42 cellular contexts compared by ENCODE assay signal in genomic region chr4:186236126-186236525, GRCh38. TPM values are rescaled to one million over a fixed set of nuclear protein-coding genes. Genes with fewer than 3 reads are reported as not detected.
DNase-seq lines count a peak whose midpoint lies in the region; ATAC-seq, FAIRE-seq and TF ChIP-seq lines count a peak whose summit lies in the region.
"Had no signal": no experiment of that assay in that cellular context is flagged by ENCODE, and none has a peak within 500 bp of the region (broad histone marks: within the 10 kb centered on the region; RNA-seq: fewer than 3 reads in every experiment).

No MANE protein-coding gene starts in this region.

- no peaks in the 10 kb centered on the region for H3K9me3 Mint-ChIP-seq in T-cell
- H3K9me3 Mint-ChIP-seq: CD4-positive, alpha-beta memory T cell; CD4-positive, alpha-beta T cell; CD8-positive, alpha-beta memory T cell; CD8-positive, alpha-beta T cell had no signal

- H3K4me1 ChIP-seq in liver (ENCODE audit: control insufficient read depth in 4 of 4, insufficient read depth in 4 of 4, low read length in 3 of 4) (peaks cover 1 to 36% (median 16%) of the 10 kb centered on the region in 4 donors), HepG2 (ENCODE audit: insufficient read depth, low read length) (no peaks in the 10 kb centered on the region), right lobe of liver (peaks cover 0 to 24% (median 9%) of the 10 kb centered on the region in 4 donors), small intestine (ENCODE audit: control insufficient read depth in 2 of 2, insufficient read depth in 1 of 2, low read depth in 1 of 2, low read length in 1 of 2) (no peaks in the 10 kb centered on the region)
- H3K4me1 ChIP-seq: A549; BE2C; BLaER1; BLaER1 treated with 17β-estradiol and CSF1 and Interleukin-3, amounts not matched to agents 10 nM and 100 nM; Caco-2 had no signal

- H3K4me3 Mint-ChIP-seq in T-cell, result no peak overlapping the region
- H3K4me3 Mint-ChIP-seq: B cell; CD14-positive monocyte; CD4-positive, alpha-beta memory T cell; CD4-positive, alpha-beta T cell; CD4-positive, CD25-positive, alpha-beta regulatory T cell; CD8-positive, alpha-beta memory T cell; CD8-positive, alpha-beta T cell had no signal

- H3K27me3 ChIP-seq in liver (ENCODE audit: control insufficient read depth in 4 of 4, insufficient read depth in 4 of 4, low read length in 3 of 4), result no peaks in the 10 kb centered on the region
- no peaks in the 10 kb centered on the region; a peak in 1 of 5 replicates for H3K27me3 ChIP-seq in HepG2 (ENCODE audit: control insufficient read depth in 1 of 2, insufficient read depth in 2 of 2, low read length in 2 of 2)
- no peaks in the 10 kb centered on the region for H3K27me3 ChIP-seq in right lobe of liver
- H3K27me3 ChIP-seq in small intestine (ENCODE audit: control insufficient read depth in 2 of 2, insufficient read depth in 2 of 2, low read length in 2 of 2), result no peaks in the 10 kb centered on the region
- H3K27me3 ChIP-seq: BLaER1; BLaER1 treated with 17β-estradiol and CSF1 and Interleukin-3, amounts not matched to agents 10 nM and 100 nM had no signal

- TF ChIP-seq POLR2A in HepG2 (IDR thresholded peaks at IDR 0.05; ENCODE audit: insufficient read depth in 1 of 2, low read depth in 2 of 2, low read length in 2 of 2), result no peak
- no peak for TF ChIP-seq POLR2A in right lobe of liver (IDR thresholded peaks at IDR 0.05)

- CTCF ChIA-PET in HepG2 (lab: Yijun Ruan, JAX; ENCODE audit: low intra/inter-chr PET ratio, low total read pairs), result no interaction called here
- CTCF ChIA-PET in T-cell (lab: Charles Lee), result no interaction called here

- no peak overlapping the region for H2AFZ ChIP-seq in HepG2 (ENCODE audit: low read length)

- H3K4me3 ChIP-seq in liver (ENCODE audit: low read depth in 1 of 3, low read length in 3 of 3), result no peak overlapping the region
- no peak overlapping the region for H3K4me3 ChIP-seq in HepG2 (replicated peaks in 1 of 3; ENCODE audit: insufficient read depth in 1 of 3, low read depth in 2 of 3, low read length in 3 of 3)
- no peak overlapping the region for H3K4me3 ChIP-seq in right lobe of liver
- H3K4me3 ChIP-seq in small intestine (ENCODE audit: low read depth in 1 of 2, low read length in 2 of 2), result no peak overlapping the region
- H3K4me3 ChIP-seq: A549; BLaER1; BLaER1 treated with 17β-estradiol and CSF1 and Interleukin-3, amounts not matched to agents 10 nM and 100 nM had no signal

- TF ChIP-seq EP300 in HepG2 (IDR thresholded peaks at IDR 0.05; ENCODE audit: low read depth in 2 of 2, low read length in 2 of 2) (no peak), HepG2 (CRISPR knock-in tag; IDR thresholded peaks at IDR 0.05; ENCODE audit: borderline replicate concordance) (no peak)

- intact Hi-C loops in HepG2 (cut with micrococcal nuclease; ENCODE audit: unreplicated experiment), result no loop called here
- intact Hi-C loops in right lobe of liver (cut with DNase I), result no loop called here

- ATAC-seq in HepG2 (no peak), left lobe of liver (peak; percentile 69), right lobe of liver (peak; percentile 72 to 89 (median 85)), T-cell (replicated peaks in 1 of 4) (no peak), GM21381 (IDR thresholded peaks at IDR 0.05; ENCODE audit: unreplicated experiment) (no peak), GM21737 (IDR thresholded peaks at IDR 0.05; ENCODE audit: unreplicated experiment) (no peak)
- ATAC-seq: A549; CD8-positive, alpha-beta T cell had no signal

- TF ChIP-seq RAD21 in liver (IDR thresholded peaks at IDR 0.05) (peak in 1 of 2 donors; percentile 51), HepG2 (CRISPR knock-in tag; IDR thresholded peaks at IDR 0.05) (no peak)

- DNase-seq in HepG2 (ENCODE audit: low spot score), result no peak
- DNase-seq in left lobe of liver (ENCODE audit: low spot score), result no peak
- DNase-seq in right lobe of liver, result no peak
- DNase-seq in small intestine, result peak; percentile 28
- DNase-seq in T-cell, result no peak
- DNase-seq: 8988T; ACHN; AML-193; BE2C; C1 segment of cervical spinal cord; Caco-2; Calu3; CD4-positive, alpha-beta memory T cell; CD4-positive, alpha-beta T cell; CD4-positive, CD25-positive, alpha-beta regulatory T cell; CD8-positive, alpha-beta memory T cell; CD8-positive, alpha-beta T cell; COR-L47; DMS 273 treated with DMSO at 0.1 percent for 48 hours; DMS153; DMS53; DMS79; DMS79 treated with DMSO at 0.1 percent for 48 hours; DND-41; EL had no signal

- H3K27ac Mint-ChIP-seq in T-cell, result no peak overlapping the region
- H3K27ac Mint-ChIP-seq: B cell; CD14-positive monocyte; CD4-positive, alpha-beta memory T cell; CD4-positive, alpha-beta T cell; CD4-positive, CD25-positive, alpha-beta regulatory T cell; CD8-positive, alpha-beta T cell had no signal

- no peaks in the 10 kb centered on the region for H4K20me1 ChIP-seq in HepG2 (ENCODE audit: insufficient read depth, low read length)
- H4K20me1 ChIP-seq: BLaER1; BLaER1 treated with 17β-estradiol and CSF1 and Interleukin-3, amounts not matched to agents 10 nM and 100 nM had no signal

- H3K79me2 ChIP-seq in HepG2 (ENCODE audit: insufficient read depth, low read length), result no peaks in the 10 kb centered on the region

- peaks cover 7 to 33% (median 24%) of the 10 kb centered on the region in 4 donors for H3K36me3 ChIP-seq in liver (ENCODE audit: control insufficient read depth in 4 of 4, insufficient read depth in 3 of 4, low read depth in 1 of 4, low read length in 3 of 4)
- H3K36me3 ChIP-seq in HepG2 (replicated peaks in 1 of 2; ENCODE audit: control insufficient read depth in 1 of 2, insufficient read depth in 2 of 2, low read length in 2 of 2), result no peaks in the 10 kb centered on the region
- peaks cover 0 to 38% (median 18%) of the 10 kb centered on the region in 4 donors for H3K36me3 ChIP-seq in right lobe of liver
- peaks cover 0 to 5% of the 10 kb centered on the region in 2 donors for H3K36me3 ChIP-seq in small intestine (ENCODE audit: control insufficient read depth in 2 of 2, insufficient read depth in 2 of 2, low read length in 2 of 2)
- H3K36me3 ChIP-seq: BE2C; BLaER1; BLaER1 treated with 17β-estradiol and CSF1 and Interleukin-3, amounts not matched to agents 10 nM and 100 nM had no signal

- H3K4me2 ChIP-seq in HepG2 (ENCODE audit: low read depth, low read length), result no peak overlapping the region
- H3K4me2 ChIP-seq: A549; BLaER1; BLaER1 treated with 17β-estradiol and CSF1 and Interleukin-3, amounts not matched to agents 10 nM and 100 nM had no signal

- POLR2A ChIA-PET in HepG2 (lab: Yijun Ruan, JAX), result no interaction called here
- POLR2A ChIA-PET in T-cell (lab: Charles Lee), result no interaction called here

- FAIRE-seq in HepG2 (lab: Jason Lieb, UNC) (no peak), small intestine (lab: Jason Lieb, UNC) (no peak)
- FAIRE-seq: A204.1, A549, D721Med had no signal

- H3K9ac ChIP-seq in liver (ENCODE audit: low read depth in 1 of 2, low read length in 2 of 2) (no peak overlapping the region), HepG2 (ENCODE audit: insufficient read depth, low read depth, low read length) (no peak overlapping the region)
- H3K9ac ChIP-seq: BLaER1; BLaER1 treated with 17β-estradiol and CSF1 and Interleukin-3, amounts not matched to agents 10 nM and 100 nM had no signal

- H3K9me3 ChIP-seq in liver (ENCODE audit: control insufficient read depth in 4 of 4, low read length in 3 of 4) (no peaks in the 10 kb centered on the region), HepG2 (ENCODE audit: low read length) (no peaks in the 10 kb centered on the region), right lobe of liver (no peaks in the 10 kb centered on the region), small intestine (ENCODE audit: control insufficient read depth, low read depth) (no peaks in the 10 kb centered on the region)
- H3K9me3 ChIP-seq: A549; BE2C; BLaER1; BLaER1 treated with 17β-estradiol and CSF1 and Interleukin-3, amounts not matched to agents 10 nM and 100 nM; Caco-2 had no signal

- H3K36me3 Mint-ChIP-seq in T-cell, result peaks cover 61% of the 10 kb centered on the region
- H3K36me3 Mint-ChIP-seq: CD14-positive monocyte; CD4-positive, CD25-positive, alpha-beta regulatory T cell had no signal

- H3K27me3 Mint-ChIP-seq in T-cell, result no peaks in the 10 kb centered on the region
- H3K27me3 Mint-ChIP-seq: B cell; CD4-positive, alpha-beta memory T cell; CD4-positive, alpha-beta T cell; CD4-positive, CD25-positive, alpha-beta regulatory T cell; CD8-positive, alpha-beta memory T cell had no signal

- H3K4me1 Mint-ChIP-seq in T-cell, result no peaks in the 10 kb centered on the region
- H3K4me1 Mint-ChIP-seq: B cell; CD14-positive monocyte; CD4-positive, alpha-beta memory T cell; CD4-positive, CD25-positive, alpha-beta regulatory T cell; CD8-positive, alpha-beta memory T cell had no signal

- no peak for TF ChIP-seq CTCF in liver (IDR thresholded peaks at IDR 0.05; ENCODE audit: low read depth, low read length, missing input control)
- TF ChIP-seq CTCF in HepG2 (CRISPR knock-in tag; IDR thresholded peaks at IDR 0.05), result no peak
- TF ChIP-seq CTCF in right lobe of liver (IDR thresholded peaks at IDR 0.05), result no peak

- 25% methylated on average over 4 of the region's 4 CpGs for WGBS in liver
- 59% methylated on average over 4 of the region's 4 CpGs for WGBS in HepG2 (ENCODE audit: low lambda C conversion rate)
- WGBS in right lobe of liver (ENCODE audit: insufficient coverage, low coverage, low lambda C conversion rate, missing lambda C conversion rate), result 37% methylated on average over 4 of the region's 4 CpGs
- 62 to 80% (median 62%) methylated on average over 4 of the region's 4 CpGs for WGBS in small intestine, 3 donors

- in situ Hi-C loops in HepG2 (cut with HindIII; ENCODE audit: extremely low pct_ligation_motif_present, low pct_unique_long_range_greater_than_20kb), result no loop called here

- BruUV-seq in HepG2 (replicated peaks; lab: Mats Ljungman, UMichigan), result no TSS peak

- H3K27ac ChIP-seq in liver (ENCODE audit: low read depth in 1 of 2, low read length in 2 of 2) (peak overlapping the region; percentile 49 to 68), HepG2 (ENCODE audit: extremely low read length, insufficient read depth, low read length) (no peak overlapping the region), right lobe of liver (peak overlapping the region in 2 of 3 donors; percentile 15 to 30), small intestine (ENCODE audit: low read depth in 1 of 2, low read length in 1 of 2) (no peak overlapping the region)
- H3K27ac ChIP-seq: 22Rv1; A549; BLaER1; BLaER1 treated with 17β-estradiol and CSF1 and Interleukin-3, amounts not matched to agents 10 nM and 100 nM; C4-2B had no signal

RNA-seq across cellular contexts. Expression of gene KLKB1, which starts 8.8 kb away (rescaled TPM):
- total RNA-seq in liver, result 10 to 100 TPM; 46.8 to 73.7 TPM
- polyA plus RNA-seq in liver, result 10 to 100 TPM; 36.5 to 78.9 TPM
- 0.49 and 0.59 TPM in 2 replicates for total RNA-seq in HepG2 (2016; rRNA removed; fragmentation: Illumina TruSeq; extraction: Trizol)
- total RNA-seq in HepG2 (2016; cell fraction: cytosol; rRNA removed; fragmentation: Illumina TruSeq; extraction: Trizol; ENCODE audit: low read depth), result not detected in 2 replicates
- total RNA-seq in HepG2 (2016; cell fraction: insoluble cytoplasmic fraction; rRNA removed; fragmentation: Illumina TruSeq; extraction: Trizol), result 0.32 TPM in 1 of 2 replicates, not detected in the other
- 0.19 and 0.21 TPM in 2 replicates for total RNA-seq in HepG2 (2016; cell fraction: membrane; rRNA removed; fragmentation: Illumina TruSeq; extraction: Trizol)
- total RNA-seq in HepG2 (2016; cell fraction: nucleus; rRNA removed; fragmentation: Illumina TruSeq; extraction: Trizol), result 0.28 and 1.6 TPM in 2 replicates
- polyA plus RNA-seq in HepG2 (2011; rRNA removed), result 0.26 and 0.67 TPM in 2 replicates
- polyA plus RNA-seq in HepG2 (2011; cell fraction: cytosol; rRNA removed), result 0.17 and 0.38 TPM in 2 replicates
- polyA plus RNA-seq in HepG2 (2011; cell fraction: nucleus; rRNA removed), result 0.35 and 0.50 TPM in 2 replicates
- polyA plus RNA-seq in HepG2 (2012), result 1.7 and 2.7 TPM in 2 replicates
- polyA plus RNA-seq in HepG2 (2016; cell fraction: cytosol; fragmentation: Illumina TruSeq; extraction: Trizol; ENCODE audit: low read depth), result 0.08 TPM in 1 of 2 replicates, not detected in the other
- polyA plus RNA-seq in HepG2 (2016; cell fraction: insoluble cytoplasmic fraction; fragmentation: Illumina TruSeq; extraction: Trizol; ENCODE audit: low read depth), result 0.22 and 0.24 TPM in 2 replicates
- polyA plus RNA-seq in HepG2 (2016; cell fraction: membrane; fragmentation: Illumina TruSeq; extraction: Trizol; ENCODE audit: low read depth), result 0.14 and 0.16 TPM in 2 replicates
- 1.4 and 1.5 TPM in 2 replicates for polyA plus RNA-seq in HepG2 (2016; cell fraction: nucleus; fragmentation: Illumina TruSeq; extraction: Trizol; ENCODE audit: insufficient read depth, low read depth)
- polyA minus RNA-seq in HepG2 (2011; rRNA and poly(A)+ RNA removed; ENCODE audit: low replicate concordance), result 0.56 TPM in 1 of 2 replicates, not detected in the other
- 0.69 TPM in 1 of 2 replicates, not detected in the other for polyA minus RNA-seq in HepG2 (2011; cell fraction: cytosol; rRNA and poly(A)+ RNA removed)
- 0.25 TPM in 1 of 2 replicates, not detected in the other for polyA minus RNA-seq in HepG2 (2011; cell fraction: nucleus; rRNA and poly(A)+ RNA removed)
- 102 TPM for total RNA-seq in left lobe of liver
- 100 to 1,000 TPM in 2 of 6 experiments, 10 to 100 TPM in 4; 48.1 to 130 (median 75.8) TPM for total RNA-seq in right lobe of liver
- 10 to 100 TPM in 2 of 3 donors, 1 to 10 TPM in 1; 1.2 to 25.0 (median 17.0) TPM for polyA plus RNA-seq in small intestine
- total RNA-seq in T-cell, result 1 to 10 TPM; 1.3 to 2.9 (median 2.1) TPM
- total RNA-seq: A172, A673, Caco-2, Daoy had no signal
- polyA plus RNA-seq: BJ; CD14-positive monocyte; CD4-positive, alpha-beta memory T cell; CD8-positive, alpha-beta memory T cell had no signal

RNA-seq across cellular contexts. Expression of gene F11, which starts 29.9 kb away (rescaled TPM):
- total RNA-seq in liver (100 to 1,000 TPM in 1 of 2 donors, 10 to 100 TPM in 1; 54.6 to 207 TPM), HepG2 (2016; rRNA removed; fragmentation: Illumina TruSeq; extraction: Trizol) (27.6 and 58.0 TPM in 2 replicates), left lobe of liver (171 TPM), right lobe of liver (100 to 1,000 TPM in 4 of 6 experiments, 10 to 100 TPM in 2; 94.5 to 201 (median 140) TPM), T-cell (under 1 TPM in 1 of 5 donors, not detected in 4; 0.38 TPM)
- polyA plus RNA-seq in liver (100 to 1,000 TPM; 100 to 130 TPM), HepG2 (2011; rRNA removed) (35.1 and 48.7 TPM in 2 replicates), small intestine (10 to 100 TPM in 2 of 3 donors, 1 to 10 TPM in 1; 4.2 to 25.1 (median 19.5) TPM)
- total RNA-seq in HepG2 (2016; cell fraction: cytosol; rRNA removed; fragmentation: Illumina TruSeq; extraction: Trizol; ENCODE audit: low read depth), result 7.0 and 7.4 TPM in 2 replicates
- total RNA-seq in HepG2 (2016; cell fraction: insoluble cytoplasmic fraction; rRNA removed; fragmentation: Illumina TruSeq; extraction: Trizol), result 25.4 and 56.7 TPM in 2 replicates
- 11.6 and 12.3 TPM in 2 replicates for total RNA-seq in HepG2 (2016; cell fraction: membrane; rRNA removed; fragmentation: Illumina TruSeq; extraction: Trizol)
- 72.8 and 74.4 TPM in 2 replicates for total RNA-seq in HepG2 (2016; cell fraction: nucleus; rRNA removed; fragmentation: Illumina TruSeq; extraction: Trizol)
- 18.9 and 37.4 TPM in 2 replicates for polyA plus RNA-seq in HepG2 (2011; cell fraction: cytosol; rRNA removed)
- 73.5 and 117 TPM in 2 replicates for polyA plus RNA-seq in HepG2 (2011; cell fraction: nucleus; rRNA removed)
- 46.7 and 65.0 TPM in 2 replicates for polyA plus RNA-seq in HepG2 (2012)
- 4.0 and 4.8 TPM in 2 replicates for polyA plus RNA-seq in HepG2 (2016; cell fraction: cytosol; fragmentation: Illumina TruSeq; extraction: Trizol; ENCODE audit: low read depth)
- polyA plus RNA-seq in HepG2 (2016; cell fraction: insoluble cytoplasmic fraction; fragmentation: Illumina TruSeq; extraction: Trizol; ENCODE audit: low read depth), result 21.2 and 23.4 TPM in 2 replicates
- polyA plus RNA-seq in HepG2 (2016; cell fraction: membrane; fragmentation: Illumina TruSeq; extraction: Trizol; ENCODE audit: low read depth), result 6.0 and 7.5 TPM in 2 replicates
- polyA plus RNA-seq in HepG2 (2016; cell fraction: nucleus; fragmentation: Illumina TruSeq; extraction: Trizol; ENCODE audit: insufficient read depth, low read depth), result 107 and 113 TPM in 2 replicates
- 18.4 TPM in 1 of 2 replicates, not detected in the other for polyA minus RNA-seq in HepG2 (2011; rRNA and poly(A)+ RNA removed; ENCODE audit: low replicate concordance)
- polyA minus RNA-seq in HepG2 (2011; cell fraction: cytosol; rRNA and poly(A)+ RNA removed), result 13.9 and 27.5 TPM in 2 replicates
- 74.5 and 137 TPM in 2 replicates for polyA minus RNA-seq in HepG2 (2011; cell fraction: nucleus; rRNA and poly(A)+ RNA removed)
- total RNA-seq: A172; B cell; Caco-2; CD4-positive, alpha-beta memory T cell; CD4-positive, alpha-beta T cell; CD4-positive, CD25-positive, alpha-beta regulatory T cell; CD8-positive, alpha-beta memory T cell; CD8-positive, alpha-beta T cell; Daoy had no signal
- polyA plus RNA-seq: A549; AG04450; BJ; CD14-positive monocyte; CD4-positive, alpha-beta memory T cell; CD4-positive, CD25-positive, alpha-beta regulatory T cell; CD8-positive, alpha-beta memory T cell had no signal

RNA-seq across cellular contexts. Expression of gene CYP4V2, which starts 44.8 kb away (rescaled TPM):
- total RNA-seq in liver, result 100 to 1,000 TPM in 1 of 2 donors, 10 to 100 TPM in 1; 28.4 to 119 TPM
- polyA plus RNA-seq in liver, result 10 to 100 TPM; 27.9 to 41.8 TPM
- total RNA-seq in HepG2 (2016; rRNA removed; fragmentation: Illumina TruSeq; extraction: Trizol), result 2.1 and 7.2 TPM in 2 replicates
- total RNA-seq in HepG2 (2016; cell fraction: cytosol; rRNA removed; fragmentation: Illumina TruSeq; extraction: Trizol; ENCODE audit: low read depth), result 1.5 and 2.2 TPM in 2 replicates
- total RNA-seq in HepG2 (2016; cell fraction: insoluble cytoplasmic fraction; rRNA removed; fragmentation: Illumina TruSeq; extraction: Trizol), result 3.0 and 6.9 TPM in 2 replicates
- total RNA-seq in HepG2 (2016; cell fraction: membrane; rRNA removed; fragmentation: Illumina TruSeq; extraction: Trizol), result 2.9 and 3.1 TPM in 2 replicates
- total RNA-seq in HepG2 (2016; cell fraction: nucleus; rRNA removed; fragmentation: Illumina TruSeq; extraction: Trizol), result 14.3 and 14.6 TPM in 2 replicates
- polyA plus RNA-seq in HepG2 (2011; rRNA removed), result 4.7 and 6.2 TPM in 2 replicates
- polyA plus RNA-seq in HepG2 (2011; cell fraction: cytosol; rRNA removed), result 2.1 and 3.2 TPM in 2 replicates
- polyA plus RNA-seq in HepG2 (2011; cell fraction: nucleus; rRNA removed), result 16.5 and 24.0 TPM in 2 replicates
- polyA plus RNA-seq in HepG2 (2012), result 6.6 and 6.7 TPM in 2 replicates
- polyA plus RNA-seq in HepG2 (2016; cell fraction: cytosol; fragmentation: Illumina TruSeq; extraction: Trizol; ENCODE audit: low read depth), result 1.9 and 2.1 TPM in 2 replicates
- polyA plus RNA-seq in HepG2 (2016; cell fraction: insoluble cytoplasmic fraction; fragmentation: Illumina TruSeq; extraction: Trizol; ENCODE audit: low read depth), result 2.6 and 2.9 TPM in 2 replicates
- polyA plus RNA-seq in HepG2 (2016; cell fraction: membrane; fragmentation: Illumina TruSeq; extraction: Trizol; ENCODE audit: low read depth), result 2.3 and 2.6 TPM in 2 replicates
- polyA plus RNA-seq in HepG2 (2016; cell fraction: nucleus; fragmentation: Illumina TruSeq; extraction: Trizol; ENCODE audit: insufficient read depth, low read depth), result 40.3 and 41.1 TPM in 2 replicates
- polyA minus RNA-seq in HepG2 (2011; rRNA and poly(A)+ RNA removed; ENCODE audit: low replicate concordance), result 0.82 and 1.7 TPM in 2 replicates
- 1.6 and 2.0 TPM in 2 replicates for polyA minus RNA-seq in HepG2 (2011; cell fraction: cytosol; rRNA and poly(A)+ RNA removed)
- 9.9 and 14.3 TPM in 2 replicates for polyA minus RNA-seq in HepG2 (2011; cell fraction: nucleus; rRNA and poly(A)+ RNA removed)
- total RNA-seq in left lobe of liver, result 103 TPM
- 100 to 1,000 TPM in 2 of 6 experiments, 10 to 100 TPM in 4; 82.4 to 199 (median 94.1) TPM for total RNA-seq in right lobe of liver
- 10 to 100 TPM; 19.5 to 28.6 (median 23.0) TPM for polyA plus RNA-seq in small intestine
- total RNA-seq in T-cell, result 10 to 100 TPM; 27.1 to 35.1 (median 30.0) TPM

Comparison
In these comparisons a context has a peak if more than half of its experiments do, and no peak if none do; other contexts are left out.
1. H3K27ac ChIP-seq: peak in liver (2 of 2) and right lobe of liver (2 of 3); none in HepG2 (single experiment) and small intestine (0 of 2).
2. ATAC-seq: peak in left lobe of liver (single experiment) and right lobe of liver (4 of 4); none in HepG2 (single experiment), T-cell (0 of 4), GM21381 (single experiment) and GM21737 (single experiment).
3. RNA of gene KLKB1, which starts 8.8 kb away (total RNA-seq): 102 TPM in left lobe of liver (single experiment), 48.1 to 130 TPM in right lobe of liver and 46.8 to 73.7 TPM in liver; 1.3 to 2.9 TPM in T-cell and 0.19 to 1.6 TPM in HepG2; every median in the first group is over 10 times any median in the second.
4. RNA of gene F11, which starts 29.9 kb away (total RNA-seq): 54.6 to 207 TPM in liver, 94.5 to 201 TPM in right lobe of liver, 171 TPM in left lobe of liver (single experiment) and 7.0 to 74.4 TPM in HepG2; 0.38 TPM in T-cell; every median in the first group is over 4 times any median in the second.